Comparison of ENCODE assay signal across 20 cellular contexts in genomic region chr11:78499971-78500370, GRCh38.
DNase-seq lines count a peak whose midpoint lies in the region; ATAC-seq and TF ChIP-seq lines count a peak whose summit lies in the region.
"Had no signal": no experiment of that assay in that cellular context is flagged by ENCODE, and none has a peak within 500 bp of the region (broad histone marks: within the 10 kb centered on the region; RNA-seq: fewer than 3 reads in every experiment).

No MANE protein-coding gene starts in this region.

- in situ Hi-C loops in IMR-90 (cut with MboI; ENCODE audit: low sequenced_read_pairs) = no loop called here

- POLR2A ChIA-PET in IMR-90 (lab: Charles Lee; ENCODE audit: unreplicated experiment) = no interaction called here

- H3K23ac ChIP-seq in IMR-90 (ENCODE audit: low read depth, low read length) = no peak overlapping the region

- no peak overlapping the region for H3K4me2 ChIP-seq in IMR-90 (ENCODE audit: low read depth, low read length)
- H3K4me2 ChIP-seq: A549; BLaER1 treated with 17β-estradiol and CSF1 and Interleukin-3, amounts not matched to agents 10 nM and 100 nM; GM23338 had no signal

- H3K27ac ChIP-seq in IMR-90 (ENCODE audit: insufficient read depth, low read length) = no peak overlapping the region
- no peak overlapping the region for H3K27ac ChIP-seq in left lung
- H3K27ac ChIP-seq: A549; BLaER1 treated with 17β-estradiol and CSF1 and Interleukin-3, amounts not matched to agents 10 nM and 100 nM; Peyer's patch had no signal

- no peak overlapping the region for H2AK5ac ChIP-seq in IMR-90 (ENCODE audit: low read depth, low read length)

- no peak overlapping the region for H3K9ac ChIP-seq in IMR-90 (ENCODE audit: low read depth, low read length)
- H3K9ac ChIP-seq: BLaER1 treated with 17β-estradiol and CSF1 and Interleukin-3, amounts not matched to agents 10 nM and 100 nM had no signal

- no peak overlapping the region for H2BK15ac ChIP-seq in IMR-90 (ENCODE audit: low read depth, low read length)

- no peak overlapping the region for H3K56ac ChIP-seq in IMR-90 (ENCODE audit: extremely low read depth, insufficient read depth, low read length)

- H3K27me3 ChIP-seq in IMR-90 (ENCODE audit: control insufficient read depth, insufficient read depth, low read length) = no peaks in the 10 kb centered on the region
- H3K27me3 ChIP-seq in left lung = no peaks in the 10 kb centered on the region
- H3K27me3 ChIP-seq in MG63 = no peaks in the 10 kb centered on the region
- H3K27me3 ChIP-seq: BLaER1 treated with 17β-estradiol and CSF1 and Interleukin-3, amounts not matched to agents 10 nM and 100 nM; Peyer's patch had no signal

- CTCF ChIA-PET in IMR-90 (lab: Yijun Ruan, JAX) = no interaction called here

- H2BK120ac ChIP-seq in IMR-90 (ENCODE audit: low read depth, low read length) = no peak overlapping the region

- H3K4me1 ChIP-seq in IMR-90 (ENCODE audit: control insufficient read depth, insufficient read depth, low read length) = peaks cover 5% of the 10 kb centered on the region; the same call in 1 of the 2 replicates
- H3K4me1 ChIP-seq in left lung = peaks cover 0 to 4% of the 10 kb centered on the region in 2 donors
- H3K4me1 ChIP-seq: A549, Peyer's patch had no signal

- H3K79me1 ChIP-seq in IMR-90 (ENCODE audit: low read depth in 1 of 2, low read length in 2 of 2) = peaks cover 0 to 4% of the 10 kb centered on the region in 2 experiments; a peak in 1 of 4 replicates

- no TSS peak for BruUV-seq in IMR-90 (replicated peaks; lab: Mats Ljungman, UMichigan)

- TF ChIP-seq CTCF in IMR-90 (conservative IDR thresholded peaks at IDR 0.05; ENCODE audit: low read depth, low read length) (no peak), epithelial cell of esophagus (IDR thresholded peaks at IDR 0.05; ENCODE audit: insufficient read depth, low read depth, low read length, missing control alignments) (no peak), left lung (IDR thresholded peaks at IDR 0.05) (no peak)

- H3K9me3 ChIP-seq in IMR-90 (ENCODE audit: control insufficient read depth, insufficient read depth, low read length) (no peaks in the 10 kb centered on the region), left lung (no peaks in the 10 kb centered on the region), MG63 (no peaks in the 10 kb centered on the region)
- H3K9me3 ChIP-seq: A549, Peyer's patch had no signal

- ATAC-seq in IMR-90 (ENCODE audit: low read depth) = no peak
- peak; percentile 31 for ATAC-seq in left lung
- ATAC-seq: A549, GM23338, Right ventricle myocardium inferior had no signal

- no peak overlapping the region for H3K4ac ChIP-seq in IMR-90 (ENCODE audit: low read depth, low read length)

- H2BK20ac ChIP-seq in IMR-90 (ENCODE audit: low read depth, low read length) = no peak overlapping the region

- H3K9me1 ChIP-seq in IMR-90 (ENCODE audit: insufficient read depth, low read length) = no peaks in the 10 kb centered on the region

- H3K4me3 ChIP-seq in IMR-90 (ENCODE audit: insufficient read depth, low read depth, low read length) (no peak overlapping the region), epithelial cell of esophagus (ENCODE audit: low read length) (no peak overlapping the region), left lung (no peak overlapping the region), MG63 (no peak overlapping the region)
- H3K4me3 ChIP-seq: A549; BLaER1 treated with 17β-estradiol and CSF1 and Interleukin-3, amounts not matched to agents 10 nM and 100 nM; GM23338; Peyer's patch had no signal

- TF ChIP-seq RAD21 in IMR-90 (IDR thresholded peaks at IDR 0.05; ENCODE audit: low read length) = no peak

- no peak overlapping the region for H3K18ac ChIP-seq in IMR-90 (ENCODE audit: low read depth, low read length)

- TF ChIP-seq POLR2A in IMR-90 (IDR thresholded peaks at IDR 0.05; ENCODE audit: low read depth, low read length) = no peak

- no peak overlapping the region for H4K8ac ChIP-seq in IMR-90 (ENCODE audit: low read depth in 2 of 2, low read length in 2 of 2)

- H3K14ac ChIP-seq in IMR-90 (replicated peaks; ENCODE audit: low read depth, low read length) = no peak overlapping the region

- DNase-seq in ELR (ENCODE audit: low read depth) (peak; percentile 26), IMR-90 (peak; percentile 52), epithelial cell of esophagus (ENCODE audit: low read depth) (peak; percentile 9), left lung (no peak), MG63 (no peak), SIG-M5 treated with dmso at 0.1 percent for 504 hours (lab: John Stamatoyannopoulos, UW; ENCODE audit: unreplicated experiment) (no peak), NCI-H82 (lab: John Stamatoyannopoulos, UW) (no peak)
- DNase-seq: CD8-positive, alpha-beta memory T cell; Karpas-422; MM.1S; NCI-H1092; NCI-H146; NCI-H2029 treated with DMSO at 0.1 percent for 48 hours; NCI-H2171 treated with DMSO at 0.1 percent for 48 hours; NK-92 treated with Interleukin-12 subunit alpha and Interleukin-12 subunit beta, amount 100 ng/mL, for 24 hours; Peyer's patch had no signal

- H3K36me3 ChIP-seq in IMR-90 (ENCODE audit: control insufficient read depth, insufficient read depth, low read length) (no peaks in the 10 kb centered on the region), left lung (no peaks in the 10 kb centered on the region), MG63 (no peaks in the 10 kb centered on the region)
- H3K36me3 ChIP-seq: Peyer's patch had no signal

- no peaks in the 10 kb centered on the region for H4K20me1 ChIP-seq in IMR-90 (ENCODE audit: insufficient read depth, low read length)

- dilution Hi-C loops in IMR-90 (cut with HindIII; ENCODE audit: low sequenced_read_pairs, unreplicated experiment) = no loop called here

- intact Hi-C loops in IMR-90 (cut with micrococcal nuclease) (loop anchor here (5.0 kb wide), 1 partner anchor 68 kb away; no protein-coding TSS in a partner anchor), left lung (cut with DNase I) (no loop called here)

- H2AK9ac ChIP-seq in IMR-90 (replicated peaks; ENCODE audit: low read depth, low read length, poor library complexity) = no peak overlapping the region

- H2BK5ac ChIP-seq in IMR-90 (ENCODE audit: low read depth, low read length, poor library complexity, severe bottlenecking) = no peak overlapping the region

- no peak overlapping the region for H4K91ac ChIP-seq in IMR-90 (ENCODE audit: insufficient read depth, low read depth, low read length)

- H4K5ac ChIP-seq in IMR-90 (ENCODE audit: low read depth, low read length) = no peak overlapping the region

- H2AFZ ChIP-seq in IMR-90 (replicated peaks; ENCODE audit: low read length, poor library complexity) = no peak overlapping the region
- H2AFZ ChIP-seq: GM23338 had no signal

TF ChIP-seq in IMR-90, 13 proteins besides CTCF, POLR2A, EP300 and RAD21:
- TF ChIP-seq CHD1 (IDR thresholded peaks at IDR 0.05; ENCODE audit: low read depth, low read length) (no peak), MXI1 (IDR thresholded peaks at IDR 0.05; ENCODE audit: borderline replicate concordance, low read depth, low read length) (no peak), RFX5 (IDR thresholded peaks at IDR 0.05; ENCODE audit: low read depth, low read length) (no peak), NFE2L2 (IDR thresholded peaks at IDR 0.05; ENCODE audit: low read depth, low read length) (no peak), MAFK (IDR thresholded peaks at IDR 0.05; ENCODE audit: low read depth, low read length) (no peak), RCOR1 (IDR thresholded peaks at IDR 0.05; ENCODE audit: insufficient replicate concordance, low read length) (no peak), MAZ (IDR thresholded peaks at IDR 0.05; ENCODE audit: borderline replicate concordance, low read depth, low read length) (no peak), FOS (IDR thresholded peaks at IDR 0.05; ENCODE audit: low read depth, low read length) (no peak), BHLHE40 (IDR thresholded peaks at IDR 0.05; ENCODE audit: low read depth, low read length) (no peak), SMC3 (IDR thresholded peaks at IDR 0.05; ENCODE audit: low read depth, low read length) (no peak), CEBPB (IDR thresholded peaks at IDR 0.05; ENCODE audit: low read depth, low read length) (no peak), USF2 (IDR thresholded peaks at IDR 0.05; ENCODE audit: low read depth, low read length) (no peak)
- TF ChIP-seq, protein P1, sequence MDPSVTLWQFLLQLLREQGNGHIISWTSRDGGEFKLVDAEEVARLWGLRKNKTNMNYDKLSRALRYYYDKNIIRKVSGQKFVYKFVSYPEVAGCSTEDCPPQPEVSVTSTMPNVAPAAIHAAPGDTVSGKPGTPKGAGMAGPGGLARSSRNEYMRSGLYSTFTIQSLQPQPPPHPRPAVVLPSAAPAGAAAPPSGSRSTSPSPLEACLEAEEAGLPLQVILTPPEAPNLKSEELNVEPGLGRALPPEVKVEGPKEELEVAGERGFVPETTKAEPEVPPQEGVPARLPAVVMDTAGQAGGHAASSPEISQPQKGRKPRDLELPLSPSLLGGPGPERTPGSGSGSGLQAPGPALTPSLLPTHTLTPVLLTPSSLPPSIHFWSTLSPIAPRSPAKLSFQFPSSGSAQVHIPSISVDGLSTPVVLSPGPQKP (IDR thresholded peaks at IDR 0.05; ENCODE audit: borderline replicate concordance, low read depth, low read length) = no peak
TF ChIP-seq in IMR-90: peak in this region for 0.

Comparison
In these comparisons a context has a peak if more than half of its experiments do, and no peak if none do; other contexts are left out.
1. DNase-seq: peak in ELR (single experiment), IMR-90 (single experiment) and epithelial cell of esophagus (single experiment); none in left lung (0 of 2), MG63 (single experiment), SIG-M5 treated with dmso at 0.1 percent for 504 hours (single experiment) and NCI-H82 (single experiment).